In the genomic region with DNA sequence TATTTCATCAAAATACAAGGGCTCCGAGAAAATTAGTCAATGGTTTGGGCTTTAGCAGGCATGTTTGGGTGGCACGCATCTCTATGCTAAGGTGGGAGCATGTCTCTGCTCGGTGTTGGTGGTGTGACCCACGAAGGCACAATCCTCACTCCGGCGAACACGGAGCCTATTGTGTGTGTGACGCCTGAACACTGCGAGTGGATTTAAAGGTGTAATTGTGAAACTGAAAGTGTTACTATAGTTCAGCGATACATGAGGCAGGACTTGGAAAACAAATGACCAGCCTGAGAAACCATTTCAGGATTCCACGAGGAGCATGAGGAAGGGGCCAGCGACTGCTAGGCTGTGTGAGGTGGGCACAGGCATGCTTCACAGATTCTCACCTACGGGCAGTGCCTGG, we compare ENCODE assay signal across 22 cellular contexts. TPM values are rescaled to one million over a fixed set of nuclear protein-coding genes. Genes with fewer than 3 reads are reported as not detected.
DNase-seq lines count a peak whose midpoint lies in the region; ATAC-seq and TF ChIP-seq lines count a peak whose summit lies in the region.
"Had no signal": no experiment of that assay in that cellular context is flagged by ENCODE, and none has a peak within 500 bp of the region (broad histone marks: within the 10 kb centered on the region; RNA-seq: fewer than 3 reads in every experiment).

No MANE protein-coding gene starts in this region.

- H3K36me3 ChIP-seq in CD4-positive, alpha-beta memory T cell (ENCODE audit: insufficient read depth, low read length): no peaks in the 10 kb centered on the region
- H3K36me3 ChIP-seq in mucosa of rectum (ENCODE audit: control insufficient read depth in 2 of 2, insufficient read depth in 2 of 2, low read length in 2 of 2): no peaks in the 10 kb centered on the region
- H3K36me3 ChIP-seq: tibial nerve had no signal

- H3K9ac ChIP-seq in mucosa of rectum (ENCODE audit: low read depth in 1 of 2, low read length in 2 of 2): peak overlapping the region; percentile 63 to 82

- POLR2A ChIA-PET in CD4-positive, alpha-beta memory T cell (lab: Charles Lee; ENCODE audit: partially characterized antibody): no interaction called here

- no peaks in the 10 kb centered on the region for H3K9me3 ChIP-seq in CD4-positive, alpha-beta memory T cell (ENCODE audit: control insufficient read depth in 1 of 2, low read length in 2 of 2)
- no peaks in the 10 kb centered on the region for H3K9me3 ChIP-seq in mucosa of rectum (ENCODE audit: control insufficient read depth in 2 of 2, low read length in 2 of 2)
- H3K9me3 ChIP-seq: tibial nerve had no signal

- TF ChIP-seq CTCF in HFFc6 (IDR thresholded peaks at IDR 0.05): no peak

- H3K36me3 Mint-ChIP-seq in CD4-positive, alpha-beta memory T cell: no peaks in the 10 kb centered on the region
- H3K36me3 Mint-ChIP-seq in HFFc6 (ENCODE audit: low read depth): no peaks in the 10 kb centered on the region
- peaks cover 3% of the 10 kb centered on the region for H3K36me3 Mint-ChIP-seq in central memory CD8-positive, alpha-beta T cell (ENCODE audit: insufficient read depth)

- intact Hi-C loops in CD4-positive, alpha-beta memory T cell (cut with micrococcal nuclease): no loop called here

- H3K27me3 Mint-ChIP-seq in CD4-positive, alpha-beta memory T cell: peaks cover 2 to 12% of the 10 kb centered on the region in 2 donors
- H3K27me3 Mint-ChIP-seq in HFFc6 (ENCODE audit: insufficient read depth): peaks cover 51% of the 10 kb centered on the region
- peaks cover 15% of the 10 kb centered on the region for H3K27me3 Mint-ChIP-seq in central memory CD8-positive, alpha-beta T cell

- no peak overlapping the region for H3K27ac ChIP-seq in CD4-positive, alpha-beta memory T cell (ENCODE audit: low read depth, low read length)
- H3K27ac ChIP-seq in mucosa of rectum (ENCODE audit: low read depth in 2 of 2, low read length in 2 of 2): peak overlapping the region; percentile 75 to 77
- H3K27ac ChIP-seq: dorsolateral prefrontal cortex, tibial nerve had no signal

- peak overlapping the region in 1 of 2 donors; percentile 26 for H3K4me3 ChIP-seq in CD4-positive, alpha-beta memory T cell (ENCODE audit: low read length in 2 of 2)
- H3K4me3 ChIP-seq in mucosa of rectum (ENCODE audit: low read length in 2 of 2): peak overlapping the region; percentile 60 to 65
- H3K4me3 ChIP-seq: dorsolateral prefrontal cortex, tibial nerve had no signal

- peak overlapping the region; percentile 66 to 90 (median 82) for H3K4me3 Mint-ChIP-seq in CD4-positive, alpha-beta memory T cell
- peak overlapping the region; percentile 81; the same call in 1 of the 2 replicates for H3K4me3 Mint-ChIP-seq in HFFc6
- H3K4me3 Mint-ChIP-seq in central memory CD8-positive, alpha-beta T cell: peak overlapping the region; percentile 79
- H3K4me3 Mint-ChIP-seq: activated CD4-positive, alpha-beta T cell treated with anti-CD3 and anti-CD28 coated beads, Interleukin-2, amount 10 ng/mL, durations not matched to agents 24 days and 14 days had no signal

- H3K4me1 Mint-ChIP-seq in CD4-positive, alpha-beta memory T cell: peaks cover 4 to 10% (median 8%) of the 10 kb centered on the region in 4 donors
- H3K4me1 Mint-ChIP-seq in HFFc6 (ENCODE audit: low read depth): peaks cover 14% of the 10 kb centered on the region
- peaks cover 12% of the 10 kb centered on the region for H3K4me1 Mint-ChIP-seq in central memory CD8-positive, alpha-beta T cell

- peaks cover 8% of the 10 kb centered on the region for H3K4me1 ChIP-seq in CD4-positive, alpha-beta memory T cell (ENCODE audit: insufficient read depth, low read length)
- peaks cover 20 to 31% of the 10 kb centered on the region in 2 donors for H3K4me1 ChIP-seq in mucosa of rectum (ENCODE audit: control insufficient read depth in 2 of 2, insufficient read depth in 2 of 2, low read length in 2 of 2)

- ATAC-seq in central memory CD8-positive, alpha-beta T cell (replicated peaks; ENCODE audit: extremely low read depth, poor library complexity, severe bottlenecking): no peak
- ATAC-seq: sciatic nerve had no signal

- CTCF ChIA-PET in CD4-positive, alpha-beta memory T cell (lab: Charles Lee; ENCODE audit: partially characterized antibody): interaction anchor here (1.0 kb wide), 1 partner anchor 17 kb away, joined by 3 read pairs; no protein-coding TSS in a partner anchor

- peak overlapping the region in 5 of 7 donors; percentile 83 to 95 (median 90) for H3K27ac Mint-ChIP-seq in CD4-positive, alpha-beta memory T cell
- H3K27ac Mint-ChIP-seq in HFFc6: no peak overlapping the region
- peak overlapping the region; percentile 70 for H3K27ac Mint-ChIP-seq in central memory CD8-positive, alpha-beta T cell (ENCODE audit: low read depth)
- H3K27ac Mint-ChIP-seq: activated CD4-positive, alpha-beta T cell treated with anti-CD3 and anti-CD28 coated beads, Interleukin-2, amount 10 ng/mL, durations not matched to agents 24 days and 14 days had no signal

- no peaks in the 10 kb centered on the region for H3K9me3 Mint-ChIP-seq in CD4-positive, alpha-beta memory T cell
- no peaks in the 10 kb centered on the region for H3K9me3 Mint-ChIP-seq in HFFc6
- H3K9me3 Mint-ChIP-seq in central memory CD8-positive, alpha-beta T cell: no peaks in the 10 kb centered on the region
- H3K9me3 Mint-ChIP-seq: activated CD4-positive, alpha-beta T cell treated with anti-CD3 and anti-CD28 coated beads, Interleukin-2, amount 10 ng/mL, durations not matched to agents 24 days and 14 days had no signal

- DNase-seq in CD4-positive, alpha-beta memory T cell: peak in 1 of 5 donors; percentile 15
- no peak for DNase-seq in HFFc6
- no peak for DNase-seq in central memory CD8-positive, alpha-beta T cell (ENCODE audit: low spot score in 2 of 2)
- DNase-seq in COLO829 (ENCODE audit: low spot score): no peak
- DNase-seq in NK-92 treated with Interleukin-12 subunit alpha and Interleukin-12 subunit beta, amount 100 ng/mL, for 24 hours (lab: John Stamatoyannopoulos, UW): no peak
- no peak for DNase-seq in activated CD4-positive, alpha-beta T cell treated with anti-CD3 and anti-CD28 coated beads for 1 hour
- DNase-seq in NCI-H748 treated with DMSO at 0.1 percent for 48 hours (lab: John Stamatoyannopoulos, UW): no peak
- DNase-seq: activated CD4-positive, alpha-beta T cell treated with anti-CD3 and anti-CD28 coated beads, Interleukin-2, amount 10 ng/mL, durations not matched to agents 24 days and 14 days; dorsolateral prefrontal cortex; erythroblast; GDM1; Karpas-422; NCI-H1048; NCI-H2029 treated with DMSO at 0.1 percent for 48 hours; NCI-H446 treated with DMSO at 0.1 percent for 48 hours; Right ventricle myocardium superior; stimulated activated naive CD4-positive, alpha-beta T cell; SW 1271 had no signal

- no peaks in the 10 kb centered on the region for H3K27me3 ChIP-seq in CD4-positive, alpha-beta memory T cell (ENCODE audit: insufficient read depth, low read length)
- H3K27me3 ChIP-seq in mucosa of rectum (ENCODE audit: control insufficient read depth in 2 of 2, insufficient read depth in 2 of 2, low read length in 2 of 2): no peaks in the 10 kb centered on the region
- H3K27me3 ChIP-seq: dorsolateral prefrontal cortex, tibial nerve had no signal

RNA-seq across cellular contexts. Expression of a gene that starts 41.7 kb away (rescaled TPM):
- total RNA-seq in CD4-positive, alpha-beta memory T cell: 10 to 100 TPM; 51.9 to 63.0 TPM
- polyA plus RNA-seq in CD4-positive, alpha-beta memory T cell: 10 to 100 TPM; 17.4 to 21.2 TPM
- total RNA-seq in HFFc6 (2021; fragmentation: NEBNext Ultra II Directional; extraction: Animal tissue kit (Norgen Biotek cat#: 25700)): not detected
- total RNA-seq: bronchial epithelial cell had no signal

Comparison
In these comparisons a context has a peak if more than half of its experiments do, and no peak if none do; other contexts are left out.
1. RNA of a gene that starts 41.7 kb away (total RNA-seq): 51.9 to 63.0 TPM in CD4-positive, alpha-beta memory T cell; not detected in HFFc6; every median in the first group is over 10 times any median in the second.
2. Peak in every context shown above with its lines, with median percentiles within 50 percentile points of each other: H3K4me3 Mint-ChIP-seq.